In genomic region chr11:65476632-65477270, GRCh38 we compare ENCODE assay signal across 8 cellular contexts. TPM values are rescaled to one million over a fixed set of nuclear protein-coding genes. Genes with fewer than 3 reads are reported as not detected.
A peak's percentile ranks its signal among the peaks of the same experiment; 100 is the strongest.
DNase-seq lines count a peak whose midpoint lies in the region; ATAC-seq and TF ChIP-seq lines count a peak whose summit lies in the region.

No MANE protein-coding gene starts in this region.

- H3K4me1 ChIP-seq in hepatocyte (ENCODE audit: insufficient read depth) (peaks cover 46% of the 10 kb centered on the region), smooth muscle cell (ENCODE audit: low read depth) (peaks cover 38% of the 10 kb centered on the region)

- TF ChIP-seq CTCF in hepatocyte (IDR thresholded peaks at IDR 0.05; ENCODE audit: poor library complexity): no peak
- no peak for TF ChIP-seq CTCF in smooth muscle cell (IDR thresholded peaks at IDR 0.05; ENCODE audit: borderline replicate concordance, insufficient read depth, poor library complexity, severe bottlenecking)

- peak overlapping the region; percentile 52 for H3K4me3 ChIP-seq in hepatocyte
- peak overlapping the region; percentile 64 for H3K4me3 ChIP-seq in smooth muscle cell

- H3K4me1 Mint-ChIP-seq in activated T-cell treated with anti-CD3 and anti-CD28 coated beads, Interleukin-2, amount 50 U/mL, for 4 hours (ENCODE audit: low read depth): peaks cover 26% of the 10 kb centered on the region
- H3K4me1 Mint-ChIP-seq in activated naive CD4-positive, alpha-beta T cell treated with anti-CD3 and anti-CD28 coated beads, Interleukin-2, amount 10 ng/mL, durations not matched to agents 7 days and 5 days: peaks cover 31% of the 10 kb centered on the region

- no peaks in the 10 kb centered on the region for H3K9me3 ChIP-seq in hepatocyte (ENCODE audit: low read depth)
- no peaks in the 10 kb centered on the region for H3K9me3 ChIP-seq in smooth muscle cell (replicated peaks; ENCODE audit: low read depth)

- H3K27me3 Mint-ChIP-seq in activated T-cell treated with anti-CD3 and anti-CD28 coated beads, Interleukin-2, amount 50 U/mL, for 4 hours (ENCODE audit: low read depth): no peaks in the 10 kb centered on the region
- peaks cover 8% of the 10 kb centered on the region for H3K27me3 Mint-ChIP-seq in activated naive CD4-positive, alpha-beta T cell treated with anti-CD3 and anti-CD28 coated beads, Interleukin-2, amount 10 ng/mL, durations not matched to agents 7 days and 5 days

- H4K20me1 ChIP-seq in hepatocyte (ENCODE audit: insufficient read depth, poor library complexity, severe bottlenecking) (no peaks in the 10 kb centered on the region), smooth muscle cell (ENCODE audit: low read depth) (no peaks in the 10 kb centered on the region)

- H3F3A ChIP-seq in smooth muscle cell (ENCODE audit: low read depth): peaks cover 53% of the 10 kb centered on the region

- H3K9ac ChIP-seq in smooth muscle cell (ENCODE audit: low read depth): peak overlapping the region; percentile 99

- H3K79me2 ChIP-seq in hepatocyte (peaks cover 80% of the 10 kb centered on the region), smooth muscle cell (ENCODE audit: low read depth) (peaks cover 85% of the 10 kb centered on the region)

- no peaks in the 10 kb centered on the region for H3K36me3 Mint-ChIP-seq in activated T-cell treated with anti-CD3 and anti-CD28 coated beads, Interleukin-2, amount 50 U/mL, for 4 hours (ENCODE audit: insufficient read depth)
- H3K36me3 Mint-ChIP-seq in activated naive CD4-positive, alpha-beta T cell treated with anti-CD3 and anti-CD28 coated beads, Interleukin-2, amount 10 ng/mL, durations not matched to agents 7 days and 5 days: peaks cover 2% of the 10 kb centered on the region

- 28% methylated on average over 14 of the region's 21 CpGs for WGBS in hepatocyte (ENCODE audit: low lambda C conversion rate, missing lambda C conversion rate)
- WGBS in smooth muscle cell (ENCODE audit: low lambda C conversion rate): 16% methylated on average over 21 of the region's 21 CpGs

- H3K36me3 ChIP-seq in hepatocyte (replicated peaks; ENCODE audit: insufficient read depth, low read depth) (no peaks in the 10 kb centered on the region), smooth muscle cell (ENCODE audit: low read depth) (no peaks in the 10 kb centered on the region)

- DNase-seq in activated T-cell treated with anti-CD3 and anti-CD28 coated beads, Interleukin-2, amount 50 U/mL, for 4 hours: no peak
- no peak for DNase-seq in activated T-cell treated with anti-CD3 and anti-CD28 coated beads, Interleukin-2, amount 50 U/mL, for 48 hours
- no peak for DNase-seq in activated naive CD4-positive, alpha-beta T cell treated with anti-CD3 and anti-CD28 coated beads, Interleukin-2, amount 10 ng/mL, durations not matched to agents 7 days and 5 days
- peak; percentile 60 for DNase-seq in hepatocyte (ENCODE audit: low spot score)
- no peak for DNase-seq in smooth muscle cell (lab: John Stamatoyannopoulos, UW; ENCODE audit: unreplicated experiment)
- no peak for DNase-seq in NCI-H526 treated with DMSO at 0.1 percent for 48 hours (lab: John Stamatoyannopoulos, UW)
- no peak for DNase-seq in CD1c-positive myeloid dendritic cell (ENCODE audit: extremely low spot score)

- H3K4me2 ChIP-seq in hepatocyte (peak overlapping the region; percentile 94), smooth muscle cell (peak overlapping the region; percentile 92)

- H3K27me3 ChIP-seq in hepatocyte: no peaks in the 10 kb centered on the region
- H3K27me3 ChIP-seq in smooth muscle cell (ENCODE audit: low read depth): no peaks in the 10 kb centered on the region

- CTCF ChIA-PET in activated naive CD4-positive, alpha-beta T cell treated with anti-CD3 and anti-CD28 coated beads, Interleukin-2, amount 10 ng/mL, durations not matched to agents 7 days and 5 days (lab: Charles Lee): interaction anchor here (0.7 to 4.8 kb wide), 7 partner anchors 21 to 59 kb away, joined by 3 to 36 read pairs (median 3); partner anchors contain the start of gene MALAT1

- ATAC-seq in activated T-cell treated with anti-CD3 and anti-CD28 coated beads, Interleukin-2, amount 50 U/mL, for 4 hours: peak; percentile 43 to 45
- peak; percentile 28 for ATAC-seq in HG03432 (IDR thresholded peaks at IDR 0.05; ENCODE audit: unreplicated experiment)

- H2AFZ ChIP-seq in hepatocyte (no peak overlapping the region), smooth muscle cell (ENCODE audit: low read depth) (no peak overlapping the region)

- H3K4me3 Mint-ChIP-seq in activated T-cell treated with anti-CD3 and anti-CD28 coated beads, Interleukin-2, amount 50 U/mL, for 4 hours: peak overlapping the region; percentile 97
- peak overlapping the region; percentile 95 for H3K4me3 Mint-ChIP-seq in activated naive CD4-positive, alpha-beta T cell treated with anti-CD3 and anti-CD28 coated beads, Interleukin-2, amount 10 ng/mL, durations not matched to agents 7 days and 5 days

- H3K9me3 Mint-ChIP-seq in activated T-cell treated with anti-CD3 and anti-CD28 coated beads, Interleukin-2, amount 50 U/mL, for 4 hours: no peaks in the 10 kb centered on the region
- no peaks in the 10 kb centered on the region for H3K9me3 Mint-ChIP-seq in activated naive CD4-positive, alpha-beta T cell treated with anti-CD3 and anti-CD28 coated beads, Interleukin-2, amount 10 ng/mL, durations not matched to agents 7 days and 5 days

- peak overlapping the region; percentile 99 for H3K27ac ChIP-seq in hepatocyte
- H3K27ac ChIP-seq in smooth muscle cell (ENCODE audit: low read depth): peak overlapping the region; percentile 100

- no peaks in the 10 kb centered on the region for H3K9me2 ChIP-seq in hepatocyte (replicated peaks; ENCODE audit: insufficient read depth)

- peak overlapping the region; percentile 96 for H3K27ac Mint-ChIP-seq in activated naive CD4-positive, alpha-beta T cell treated with anti-CD3 and anti-CD28 coated beads, Interleukin-2, amount 10 ng/mL, durations not matched to agents 7 days and 5 days

RNA-seq across cellular contexts. Expression of gene MALAT1, which starts 22.1 kb away (rescaled TPM):
- 1,000 to 10,000 TPM; 3,100 to 4,455 (median 3,753) TPM for total RNA-seq in activated T-cell treated with anti-CD3 and anti-CD28 coated beads, Interleukin-2, amount 50 U/mL, for 4 hours
- 8,000 and 8,677 TPM in 2 replicates for total RNA-seq in hepatocyte
- 16,690 and 29,129 TPM in 2 replicates for polyA plus RNA-seq in hepatocyte
- 7,019 and 7,386 TPM in 2 replicates for total RNA-seq in smooth muscle cell
- 6,158 and 16,096 TPM in 2 replicates for polyA plus RNA-seq in smooth muscle cell

RNA-seq across cellular contexts. Expression of gene SCYL1, which starts 48.1 kb away (rescaled TPM):
- 10 to 100 TPM; 87.6 to 94.6 (median 94.3) TPM for total RNA-seq in activated T-cell treated with anti-CD3 and anti-CD28 coated beads, Interleukin-2, amount 50 U/mL, for 4 hours
- total RNA-seq in hepatocyte (80.4 and 83.9 TPM in 2 replicates), smooth muscle cell (66.6 and 90.8 TPM in 2 replicates)
- polyA plus RNA-seq in hepatocyte (162 and 167 TPM in 2 replicates), smooth muscle cell (108 and 123 TPM in 2 replicates)

RNA-seq across cellular contexts. Expression of gene NEAT1, which starts 54.2 kb away (rescaled TPM):
- total RNA-seq in activated T-cell treated with anti-CD3 and anti-CD28 coated beads, Interleukin-2, amount 50 U/mL, for 4 hours: 100 to 1,000 TPM in 2 of 3 donors, 10 to 100 TPM in 1; 95.5 to 136 (median 123) TPM
- total RNA-seq in hepatocyte: 104 and 130 TPM in 2 replicates
- 168 and 209 TPM in 2 replicates for polyA plus RNA-seq in hepatocyte
- total RNA-seq in smooth muscle cell: 142 and 155 TPM in 2 replicates
- 14.9 and 84.6 TPM in 2 replicates for polyA plus RNA-seq in smooth muscle cell
